In genomic region chr12:53344824-53345485, GRCh38 we compare ENCODE assay signal across 8 cellular contexts. TPM values are rescaled to one million over a fixed set of nuclear protein-coding genes. Genes with fewer than 3 reads are reported as not detected.
DNase-seq lines count a peak whose midpoint lies in the region; ATAC-seq and TF ChIP-seq lines count a peak whose summit lies in the region.

No MANE protein-coding gene starts in this region.

- DNase-seq in DMS 273 treated with DMSO at 0.1 percent for 48 hours (lab: John Stamatoyannopoulos, UW), result peak; percentile 18
- peak; percentile 79 for DNase-seq in HCEC 1CT
- peak; percentile 11 for DNase-seq in NCI-H2171 (lab: John Stamatoyannopoulos, UW)
- peak; percentile 71 to 72 for DNase-seq in activated CD4-positive, alpha-beta T cell treated with anti-CD3 and anti-CD28 coated beads for 4 hours
- DNase-seq in colonic mucosa, result peak; percentile 69
- DNase-seq in left kidney (ENCODE audit: low read depth, low spot score), result peak; percentile 94
- DNase-seq in stimulated activated CD4-positive, alpha-beta T cell treated with anti-CD3 and anti-CD28 coated beads, Interleukin-2, amount 100 ng/mL, for 24 hours, result peak; percentile 76 to 78

- intact Hi-C loops in colonic mucosa (cut with DNase I), result no loop called here

- peak overlapping the region; percentile 78 to 86 for H3K9ac ChIP-seq in colonic mucosa (ENCODE audit: low read depth in 2 of 2, low read length in 2 of 2)

- H3K36me3 ChIP-seq in colonic mucosa, result no peaks in the 10 kb centered on the region

- H3K27me3 ChIP-seq in colonic mucosa, result no peaks in the 10 kb centered on the region

- H3K27ac ChIP-seq in colonic mucosa, result peak overlapping the region; percentile 61

- H3K9me3 ChIP-seq in colonic mucosa, result no peaks in the 10 kb centered on the region

- peak overlapping the region; percentile 63 for H3K4me3 ChIP-seq in colonic mucosa

- peak; percentile 42 for TF ChIP-seq CTCF in colonic mucosa (IDR thresholded peaks at IDR 0.05)

- no peaks in the 10 kb centered on the region for H3K4me1 ChIP-seq in colonic mucosa

- ATAC-seq in GM21360 (IDR thresholded peaks at IDR 0.05; ENCODE audit: unreplicated experiment), result no peak

RNA-seq across cellular contexts. Expression of gene SP7, which starts 8.8 kb away (rescaled TPM):
- total RNA-seq in colonic mucosa, result not detected

RNA-seq across cellular contexts. Expression of gene AAAS, which starts 23.5 kb away (rescaled TPM):
- total RNA-seq in colonic mucosa, result 10 to 100 TPM; 36.4 to 61.4 TPM

RNA-seq across cellular contexts. Expression of gene SP1, which starts 35.0 kb away (rescaled TPM):
- total RNA-seq in colonic mucosa, result 10 to 100 TPM; 83.6 to 96.8 TPM

RNA-seq across cellular contexts. Expression of gene MYG1, which starts 45.5 kb away (rescaled TPM):
- 10 to 100 TPM; 37.4 to 60.6 TPM for total RNA-seq in colonic mucosa

RNA-seq across cellular contexts. Expression of gene PFDN5, which starts 49.6 kb away (rescaled TPM):
- 100 to 1,000 TPM; 247 to 305 TPM for total RNA-seq in colonic mucosa

Comparison
In these comparisons a context has a peak if more than half of its experiments do, and no peak if none do; other contexts are left out.
1. DNase-seq: peak in every context shown above with its lines; median percentile 94 in left kidney; 79 in HCEC 1CT; 77 in stimulated activated CD4-positive, alpha-beta T cell treated with anti-CD3 and anti-CD28 coated beads, Interleukin-2, amount 100 ng/mL, for 24 hours; 72 in activated CD4-positive, alpha-beta T cell treated with anti-CD3 and anti-CD28 coated beads for 4 hours; 69 in colonic mucosa; 18 in DMS 273 treated with DMSO at 0.1 percent for 48 hours; 11 in NCI-H2171.